In genomic region chr2:27050281-27050995, GRCh38 we compare ENCODE assay signal across 8 cellular contexts. TPM values are rescaled to one million over a fixed set of nuclear protein-coding genes. Genes with fewer than 3 reads are reported as not detected.
DNase-seq lines count a peak whose midpoint lies in the region; ATAC-seq and TF ChIP-seq lines count a peak whose summit lies in the region.

No MANE protein-coding gene starts in this region.

- peaks cover 10 to 17% of the 10 kb centered on the region in 2 donors for H3K36me3 ChIP-seq in ascending aorta

- intact Hi-C loops in ascending aorta (cut with DNase I), result loop anchor here (1.0 to 2.0 kb wide), 4 partner anchors 17 to 36 kb away; partner anchors contain the start of genes EMILIN1 and KHK

- H3K4me1 ChIP-seq in ascending aorta, result peaks cover 0 to 4% of the 10 kb centered on the region in 2 donors

- H3K27me3 ChIP-seq in ascending aorta, result no peaks in the 10 kb centered on the region

- H3K9me3 ChIP-seq in ascending aorta, result no peaks in the 10 kb centered on the region

- peak; percentile 51 to 64 (median 55) for TF ChIP-seq CTCF in ascending aorta (IDR thresholded peaks at IDR 0.05)

- H3K27ac ChIP-seq in ascending aorta, result peak overlapping the region; percentile 85 to 93

- peak overlapping the region; percentile 71 to 85 for H3K4me3 ChIP-seq in ascending aorta

- ATAC-seq in GM18498 (IDR thresholded peaks at IDR 0.05; ENCODE audit: unreplicated experiment), result peak; percentile 55
- peak; percentile 54 for ATAC-seq in HG02885 (IDR thresholded peaks at IDR 0.05; ENCODE audit: poor library complexity, unreplicated experiment)

- peak; percentile 97 for DNase-seq in NCI-H1694 treated with DMSO at 0.1 percent for 48 hours (lab: John Stamatoyannopoulos, UW)
- peak; percentile 68 to 91 (median 85) for DNase-seq in T-helper 2 cell
- peak; percentile 72 to 96 for DNase-seq in ascending aorta (ENCODE audit: low spot score in 2 of 2)
- DNase-seq in hepatic stellate cell (ENCODE audit: low spot score), result peak; percentile 87
- peak; percentile 89 for DNase-seq in renal cortical epithelial cell (ENCODE audit: low read depth)
- DNase-seq in NAMALWA (ENCODE audit: low spot score), result no peak

RNA-seq across cellular contexts. Expression of gene AGBL5, which starts 1.0 kb away (rescaled TPM):
- total RNA-seq in ascending aorta (2.1 TPM), renal cortical epithelial cell (23.6 and 35.0 TPM in 2 replicates)

RNA-seq across cellular contexts. Expression of gene TMEM214, which starts 17.7 kb away (rescaled TPM):
- 74.1 TPM for total RNA-seq in ascending aorta
- total RNA-seq in renal cortical epithelial cell, result 16.8 and 29.3 TPM in 2 replicates

RNA-seq across cellular contexts. Expression of gene OST4, which starts 21.0 kb away (rescaled TPM):
- 158 TPM for total RNA-seq in ascending aorta
- 302 and 423 TPM in 2 replicates for total RNA-seq in renal cortical epithelial cell

RNA-seq across cellular contexts. Expression of gene EMILIN1, which starts 28.0 kb away (rescaled TPM):
- total RNA-seq in ascending aorta (301 TPM), renal cortical epithelial cell (0.30 and 0.69 TPM in 2 replicates)

RNA-seq across cellular contexts. Expression of gene KHK, which starts 36.1 kb away (rescaled TPM):
- total RNA-seq in ascending aorta, result 0.85 TPM
- total RNA-seq in renal cortical epithelial cell, result 1.1 and 3.0 TPM in 2 replicates
